37 cellular contexts compared by ENCODE assay signal in the genomic region with DNA sequence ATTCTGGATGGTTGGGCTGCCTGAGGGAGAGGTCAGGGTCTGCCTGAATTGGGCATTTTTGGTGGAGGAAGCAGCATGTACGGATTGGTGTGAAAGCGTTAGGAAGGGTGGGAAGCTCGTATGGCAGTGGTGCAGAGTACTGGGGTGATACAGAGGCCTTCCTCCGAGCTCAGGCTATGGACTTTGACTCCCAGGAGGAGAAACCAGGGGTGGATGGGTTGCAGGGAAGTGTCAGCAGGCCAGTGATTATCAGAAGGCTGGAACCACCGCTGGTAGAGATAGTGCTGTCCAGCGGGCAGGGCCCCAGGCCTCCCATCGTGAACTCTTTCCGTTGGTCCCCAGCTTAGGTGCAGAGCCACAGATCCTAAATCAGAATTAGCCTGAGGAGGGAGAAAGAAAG. TPM values are rescaled to one million over a fixed set of nuclear protein-coding genes. Genes with fewer than 3 reads are reported as not detected.
"Had no signal": no experiment of that assay in that cellular context is flagged by ENCODE, and none has a peak within 500 bp of the region (broad histone marks: within the 10 kb centered on the region; RNA-seq: fewer than 3 reads in every experiment).

No MANE protein-coding gene starts in this region.

- FAIRE-seq: bronchial epithelial cell had no signal

- H3K4me1 ChIP-seq: Peyer's patch had no signal

- H3K27me3 ChIP-seq: MG63, Peyer's patch had no signal

- H3K36me3 ChIP-seq: MG63, Peyer's patch had no signal

- ATAC-seq: activated naive CD4-positive, alpha-beta T cell treated with anti-CD3 and anti-CD28 coated beads, Interleukin-2, amount 50 U/mL, for 72 hours; activated T-cell treated with anti-CD3 and anti-CD28 coated beads, Interleukin-2, amount 50 U/mL, for 4 hours; PC-3; Right ventricle myocardium inferior had no signal

- H3K9me3 ChIP-seq: MG63, Peyer's patch had no signal

- H3K27ac ChIP-seq: Peyer's patch, VCaP had no signal

- H3K4me3 ChIP-seq: MG63, Peyer's patch had no signal

- DNase-seq: activated B cell treated with CpG ODN at 0.5 μM for 24 hours; activated CD4-positive, alpha-beta memory T cell treated with anti-CD3 and anti-CD28 coated beads for 36 hours; activated CD4-positive, alpha-beta T cell treated with anti-CD3 and anti-CD28 coated beads for 4 hours; activated CD4-positive, alpha-beta T cell treated with anti-CD3 and anti-CD28 coated beads, Interleukin-2, amount 50 U/mL, for 1 hour; activated CD4-positive, CD25-positive, alpha-beta regulatory T cell treated with anti-CD3 and anti-CD28 coated beads, Interleukin-2, amount 50 U/mL, for 72 hours; activated CD8-positive, alpha-beta memory T cell treated with anti-CD3 and anti-CD28 coated beads, Interleukin-2, amount 50 U/mL, for 4 hours; activated gamma-delta T cell treated with Interleukin-2 at 50 U/mL for 16 hours; activated naive CD4-positive, alpha-beta T cell treated with anti-CD3 and anti-CD28 coated beads for 36 hours; activated T-cell treated with anti-CD3 and anti-CD28 coated beads for 4 hours; activated T-cell treated with anti-CD3 and anti-CD28 coated beads, Interleukin-2, amount 50 U/mL, for 4 hours; anterior cingulate cortex; caudate nucleus; cerebellar nuclear complex; Karpas-422; MG63; MV-4-11; NCI-H1092; NCI-H1436 treated with DMSO at 0.1 percent for 48 hours; NCI-H1694 treated with DMSO at 0.1 percent for 48 hours; NCI-H2029; NCI-H345; NCI-H524 treated with DMSO at 0.1 percent for 48 hours; PC-3; Peyer's patch; RPMI8226; SIG-M5; SW 1271; T-helper 1 cell; T-helper 2 cell; T-helper 9 cell had no signal

RNA-seq across cellular contexts. Expression of a gene that starts 5.3 kb away (rescaled TPM):
- total RNA-seq: activated B cell treated with CpG ODN at 0.5 μM for 24 hours; activated CD4-positive, alpha-beta memory T cell treated with anti-CD3 and anti-CD28 coated beads for 36 hours; activated naive CD4-positive, alpha-beta T cell treated with anti-CD3 and anti-CD28 coated beads for 36 hours; activated naive CD4-positive, alpha-beta T cell treated with anti-CD3 and anti-CD28 coated beads, Interleukin-2, amount 50 U/mL, for 72 hours; activated T-cell treated with anti-CD3 and anti-CD28 coated beads, Interleukin-2, amount 50 U/mL, for 4 hours; activated T-helper 1 cell treated with anti-CD3 and anti-CD28 coated beads, Interleukin-12 subunit alpha, Interleukin-12 subunit beta, Interleukin-2, Interleukin-4 antibody, amounts not matched to agents 30 ng/mL and 10 ng/mL and 1 ng/mL, durations not matched to agents 14 hours and 24 hours and 36 hours; NCI-H460; PC-3; Peyer's patch; Right ventricle myocardium inferior; SK-MEL-5 had no signal

RNA-seq across cellular contexts. Expression of a gene that starts 8.7 kb away (rescaled TPM):
- total RNA-seq: activated B cell treated with CpG ODN at 0.5 μM for 24 hours, NCI-H460, PC-3, Right ventricle myocardium inferior had no signal

RNA-seq across cellular contexts. Expression of a gene that starts 14.6 kb away (rescaled TPM):
- total RNA-seq: activated B cell treated with CpG ODN at 0.5 μM for 24 hours; activated CD4-positive, alpha-beta memory T cell treated with anti-CD3 and anti-CD28 coated beads for 36 hours; activated naive CD4-positive, alpha-beta T cell treated with anti-CD3 and anti-CD28 coated beads for 36 hours; activated naive CD4-positive, alpha-beta T cell treated with anti-CD3 and anti-CD28 coated beads, Interleukin-2, amount 50 U/mL, for 72 hours; activated T-cell treated with anti-CD3 and anti-CD28 coated beads, Interleukin-2, amount 50 U/mL, for 4 hours; activated T-helper 1 cell treated with anti-CD3 and anti-CD28 coated beads, Interleukin-12 subunit alpha, Interleukin-12 subunit beta, Interleukin-2, Interleukin-4 antibody, amounts not matched to agents 30 ng/mL and 10 ng/mL and 1 ng/mL, durations not matched to agents 14 hours and 24 hours and 36 hours; bronchial epithelial cell; NCI-H460; PC-3; Peyer's patch; Right ventricle myocardium inferior; SK-MEL-5 had no signal
